8 cellular contexts compared by ENCODE assay signal in genomic region chr3:190514163-190515153, GRCh38. TPM values are rescaled to one million over a fixed set of nuclear protein-coding genes. Genes with fewer than 3 reads are reported as not detected.
A peak's percentile ranks its signal among the peaks of the same experiment; 100 is the strongest.
DNase-seq lines count a peak whose midpoint lies in the region; ATAC-seq, FAIRE-seq and TF ChIP-seq lines count a peak whose summit lies in the region.

No MANE protein-coding gene starts in this region.

- H3K79me2 ChIP-seq in MM.1S (ENCODE audit: low read length) (no peaks in the 10 kb centered on the region), H1 (ENCODE audit: control insufficient read depth in 1 of 2, insufficient read depth in 2 of 2, low read length in 2 of 2) (no peaks in the 10 kb centered on the region)

- no peak overlapping the region for H2BK120ac ChIP-seq in H1 (replicated peaks; ENCODE audit: low read depth, low read length)

- no peak overlapping the region for H3K18ac ChIP-seq in H1 (ENCODE audit: extremely low read depth, low read length)

- no peak overlapping the region for H3K4ac ChIP-seq in H1 (replicated peaks; ENCODE audit: insufficient read length, low read depth, low read length)

- H3K9me3 Mint-ChIP-seq in activated CD8-positive, alpha-beta T cell treated with anti-CD3 and anti-CD28 coated beads, Interleukin-2, amount 10 ng/mL, durations not matched to agents 7 days and 5 days (ENCODE audit: insufficient read depth): no peaks in the 10 kb centered on the region
- H3K9me3 Mint-ChIP-seq in stimulated activated effector memory CD8-positive, alpha-beta T cell treated with anti-CD3 and anti-CD28 coated beads, Interleukin-12 subunit alpha, Interleukin-12 subunit beta, amount 100 ng/mL, for 72 hours: no peaks in the 10 kb centered on the region

- H3K27ac Mint-ChIP-seq in activated CD8-positive, alpha-beta T cell treated with anti-CD3 and anti-CD28 coated beads, Interleukin-2, amount 10 ng/mL, durations not matched to agents 7 days and 5 days: peak overlapping the region; percentile 86
- H3K27ac Mint-ChIP-seq in stimulated activated effector memory CD8-positive, alpha-beta T cell treated with anti-CD3 and anti-CD28 coated beads, Interleukin-12 subunit alpha, Interleukin-12 subunit beta, amount 100 ng/mL, for 72 hours: peak overlapping the region; percentile 85

- peaks cover 2% of the 10 kb centered on the region for H3K27me3 Mint-ChIP-seq in activated CD8-positive, alpha-beta T cell treated with anti-CD3 and anti-CD28 coated beads, Interleukin-2, amount 10 ng/mL, durations not matched to agents 7 days and 5 days (ENCODE audit: low read depth)

- POLR2A ChIA-PET in activated CD8-positive, alpha-beta T cell treated with anti-CD3 and anti-CD28 coated beads, Interleukin-2, amount 10 ng/mL, durations not matched to agents 7 days and 5 days (lab: Charles Lee): interaction anchor here (0.5 to 2.7 kb wide), 13 partner anchors 10 to 1237 kb away, joined by 3 to 44 read pairs (median 3); no protein-coding TSS in a partner anchor
- POLR2A ChIA-PET in H1 (lab: Charles Lee; ENCODE audit: partially characterized antibody): interaction anchor here (1.3 kb wide), 1 partner anchor 39 kb away, joined by 3 read pairs; no protein-coding TSS in a partner anchor

- H4K91ac ChIP-seq in H1 (replicated peaks; ENCODE audit: insufficient read length, low read length): no peak overlapping the region

- DNase-seq in A172 (ENCODE audit: low spot score): peak; percentile 39
- DNase-seq in MM.1S: peak; percentile 19
- DNase-seq in activated CD8-positive, alpha-beta T cell treated with anti-CD3 and anti-CD28 coated beads, Interleukin-2, amount 10 ng/mL, durations not matched to agents 7 days and 5 days: peak; percentile 48
- DNase-seq in H1 (ENCODE audit: low read depth in 1 of 2, low spot score in 2 of 2): peak in 1 of 2 experiments; percentile 56
- DNase-seq in medulla oblongata (ENCODE audit: extremely low spot score): peak; percentile 61
- peak; percentile 26 to 64 for DNase-seq in stimulated activated effector memory CD8-positive, alpha-beta T cell treated with anti-CD3 and anti-CD28 coated beads, Interleukin-12 subunit alpha, Interleukin-12 subunit beta, amount 100 ng/mL, for 72 hours (ENCODE audit: low spot score in 2 of 2)
- DNase-seq in COR-L47 (lab: John Stamatoyannopoulos, UW): no peak

- H3K27me3 ChIP-seq in MM.1S (replicated peaks; ENCODE audit: insufficient read depth, low read length): no peaks in the 10 kb centered on the region
- peaks cover 2 to 40% (median 20%) of the 10 kb centered on the region in 4 experiments for H3K27me3 ChIP-seq in H1 (replicated peaks in 1 of 4; ENCODE audit: control insufficient read depth in 3 of 4, extremely low read depth in 1 of 4, insufficient read depth in 3 of 4, low read length in 3 of 4)

- no peak overlapping the region for H2BK15ac ChIP-seq in H1 (ENCODE audit: low read length)

- peak overlapping the region; percentile 89 for H3K4me2 ChIP-seq in MM.1S (ENCODE audit: low read depth, low read length)
- peak overlapping the region; percentile 53 to 99 for H3K4me2 ChIP-seq in H1 (ENCODE audit: insufficient read depth in 1 of 2, low read depth in 2 of 2, low read length in 2 of 2)

- no peak overlapping the region for H4K8ac ChIP-seq in H1 (ENCODE audit: extremely low read depth, insufficient read depth, low read length)

- H3K36me3 ChIP-seq in MM.1S (replicated peaks; ENCODE audit: insufficient read depth, low read length) (no peaks in the 10 kb centered on the region), H1 (ENCODE audit: control insufficient read depth in 2 of 4, insufficient read depth in 4 of 4, low read length in 3 of 4) (no peaks in the 10 kb centered on the region)

- TF ChIP-seq POLR2A in H1 (IDR thresholded peaks at IDR 0.05; ENCODE audit: control extremely low read depth in 1 of 2, low read depth in 2 of 2, low read length in 2 of 2): no peak

- H4K20me1 ChIP-seq in MM.1S (ENCODE audit: insufficient read depth, low read length): no peaks in the 10 kb centered on the region
- no peaks in the 10 kb centered on the region for H4K20me1 ChIP-seq in H1 (replicated peaks in 1 of 2; ENCODE audit: control insufficient read depth in 1 of 2, insufficient read depth in 2 of 2, low read length in 2 of 2)

- H3K4me3 Mint-ChIP-seq in activated CD8-positive, alpha-beta T cell treated with anti-CD3 and anti-CD28 coated beads, Interleukin-2, amount 10 ng/mL, durations not matched to agents 7 days and 5 days: peak overlapping the region; percentile 87
- peak overlapping the region; percentile 80 for H3K4me3 Mint-ChIP-seq in stimulated activated effector memory CD8-positive, alpha-beta T cell treated with anti-CD3 and anti-CD28 coated beads, Interleukin-12 subunit alpha, Interleukin-12 subunit beta, amount 100 ng/mL, for 72 hours

- CTCF ChIA-PET in activated CD8-positive, alpha-beta T cell treated with anti-CD3 and anti-CD28 coated beads, Interleukin-2, amount 10 ng/mL, durations not matched to agents 7 days and 5 days (lab: Charles Lee): interaction anchor here (0.5 to 1.7 kb wide), 14 partner anchors 10 to 192 kb away, joined by 3 to 8 read pairs (median 4); partner anchors contain the start of gene CLDN1
- CTCF ChIA-PET in H1 (lab: Charles Lee; ENCODE audit: partially characterized antibody): interaction anchor here (0.6 to 1.6 kb wide), 14 partner anchors 10 to 1659 kb away, joined by 3 to 5 read pairs (median 4); no protein-coding TSS in a partner anchor

- peak overlapping the region; percentile 87 for H2AFZ ChIP-seq in MM.1S (ENCODE audit: low read length)
- peak overlapping the region; percentile 97; the same call in 1 of the 2 replicates for H2AFZ ChIP-seq in H1 (ENCODE audit: low read length)

- no peak overlapping the region for H2BK20ac ChIP-seq in H1 (ENCODE audit: low read length)

- no peak overlapping the region for H2AK5ac ChIP-seq in H1 (ENCODE audit: low read depth, low read length)

- no peaks in the 10 kb centered on the region for H3K9me3 ChIP-seq in MM.1S (replicated peaks; ENCODE audit: insufficient read depth, low read length)
- H3K9me3 ChIP-seq in H1 (ENCODE audit: insufficient read depth in 2 of 2, low read depth in 1 of 2, low read length in 1 of 2): no peaks in the 10 kb centered on the region

- peaks cover 16% of the 10 kb centered on the region for H3F3A ChIP-seq in MM.1S (ENCODE audit: insufficient read depth, low read length)

- H3K23ac ChIP-seq in H1 (ENCODE audit: insufficient read length): no peak overlapping the region

- TF ChIP-seq RAD21 in H1 (IDR thresholded peaks at IDR 0.05 in 1 of 2, conservative IDR thresholded peaks at IDR 0.05 in 1 of 2; ENCODE audit: low read depth in 2 of 2, low read length in 2 of 2): no peak

- H3K23me2 ChIP-seq in H1 (ENCODE audit: low read depth, low read length): peaks cover 14% of the 10 kb centered on the region

- no peak overlapping the region for H4K5ac ChIP-seq in H1 (ENCODE audit: insufficient read length, low read depth, low read length)

- no peak overlapping the region for H3K27ac ChIP-seq in MM.1S (ENCODE audit: low read length)
- no peak overlapping the region for H3K27ac ChIP-seq in H1 (ENCODE audit: low read depth, low read length)

- FAIRE-seq in H1 (lab: Jason Lieb, UNC): no peak

- no peak overlapping the region for H3K14ac ChIP-seq in H1 (ENCODE audit: insufficient read length)

- H3K79me1 ChIP-seq in H1 (ENCODE audit: low read depth, low read length): no peaks in the 10 kb centered on the region

- TF ChIP-seq EP300 in H1 (IDR thresholded peaks at IDR 0.05; ENCODE audit: borderline replicate concordance in 1 of 2, low read depth in 2 of 2, low read length in 2 of 2): no peak

- ATAC-seq in GM18520 (IDR thresholded peaks at IDR 0.05; ENCODE audit: unreplicated experiment): peak; percentile 4
- peak; percentile 9 for ATAC-seq in activated CD8-positive, alpha-beta T cell treated with anti-CD3 and anti-CD28 coated beads, Interleukin-2, amount 10 ng/mL, durations not matched to agents 7 days and 5 days
- ATAC-seq in stimulated activated effector memory CD8-positive, alpha-beta T cell treated with anti-CD3 and anti-CD28 coated beads, Interleukin-12 subunit alpha, Interleukin-12 subunit beta, amount 100 ng/mL, for 72 hours: peak; percentile 39

- 10% methylated on average over 33 of the region's 44 CpGs; no CpG with 5 or more reads in 1 of the 2 experiments for WGBS in H1 (ENCODE audit: extremely low coverage in 1 of 2, insufficient coverage in 1 of 2, insufficient read length in 1 of 2, insufficient replicate concordance in 2 of 2, low coverage in 1 of 2, low lambda C conversion rate in 2 of 2, missing lambda C conversion rate in 1 of 2), 2 experiments

- H2BK5ac ChIP-seq in H1 (ENCODE audit: low read depth, low read length): no peak overlapping the region

- TF ChIP-seq CTCF in MM.1S (IDR thresholded peaks at IDR 0.05; ENCODE audit: low read length) (no peak), H1 (IDR thresholded peaks at IDR 0.05; ENCODE audit: control extremely low read depth in 1 of 3, insufficient read depth in 1 of 3, low read depth in 1 of 3, low read length in 3 of 3) (no peak)

- H3K4me3 ChIP-seq in MM.1S (ENCODE audit: low read length) (peak overlapping the region; percentile 77), H1 (ENCODE audit: extremely low read depth in 1 of 4, insufficient read depth in 2 of 4, low read depth in 3 of 4, low read length in 4 of 4) (peak overlapping the region; percentile 32 to 92 (median 59))

- no peaks in the 10 kb centered on the region for H3K9me2 ChIP-seq in MM.1S (replicated peaks; ENCODE audit: insufficient read depth, low read length)

- H3K4me1 ChIP-seq in MM.1S (ENCODE audit: low read length) (peaks cover 20% of the 10 kb centered on the region), H1 (replicated peaks in 1 of 4; ENCODE audit: control insufficient read depth in 3 of 4, insufficient read depth in 4 of 4, low read length in 3 of 4) (peaks cover 0 to 2% (median 0%) of the 10 kb centered on the region in 4 experiments; a peak in 2 of 7 replicates)

- peaks cover 23% of the 10 kb centered on the region for H3K36me3 Mint-ChIP-seq in activated CD8-positive, alpha-beta T cell treated with anti-CD3 and anti-CD28 coated beads, Interleukin-2, amount 10 ng/mL, durations not matched to agents 7 days and 5 days (ENCODE audit: low read depth)
- H3K36me3 Mint-ChIP-seq in stimulated activated effector memory CD8-positive, alpha-beta T cell treated with anti-CD3 and anti-CD28 coated beads, Interleukin-12 subunit alpha, Interleukin-12 subunit beta, amount 100 ng/mL, for 72 hours: peaks cover 35% of the 10 kb centered on the region

- H3K56ac ChIP-seq in H1 (replicated peaks; ENCODE audit: insufficient read length, low read depth, low read length): no peak overlapping the region

- H3K4me1 Mint-ChIP-seq in activated CD8-positive, alpha-beta T cell treated with anti-CD3 and anti-CD28 coated beads, Interleukin-2, amount 10 ng/mL, durations not matched to agents 7 days and 5 days (ENCODE audit: low read depth): peaks cover 26% of the 10 kb centered on the region
- H3K4me1 Mint-ChIP-seq in stimulated activated effector memory CD8-positive, alpha-beta T cell treated with anti-CD3 and anti-CD28 coated beads, Interleukin-12 subunit alpha, Interleukin-12 subunit beta, amount 100 ng/mL, for 72 hours: peaks cover 32% of the 10 kb centered on the region

- H2BK12ac ChIP-seq in H1 (ENCODE audit: low read depth, low read length): no peak overlapping the region

- peak overlapping the region; percentile 41; the same call in 1 of the 2 replicates for H3K9ac ChIP-seq in MM.1S (ENCODE audit: low read length)
- H3K9ac ChIP-seq in H1 (replicated peaks in 1 of 4; ENCODE audit: extremely low read depth in 1 of 4, low read depth in 3 of 4, low read length in 3 of 4): no peak overlapping the region

RNA-seq across cellular contexts. Expression of gene IL1RAP, which starts 0.6 kb away (rescaled TPM):
- total RNA-seq in A172 (2014; rRNA removed; shearing (Covaris generic)): 13.3 and 14.6 TPM in 2 replicates
- total RNA-seq in activated CD8-positive, alpha-beta T cell treated with anti-CD3 and anti-CD28 coated beads, Interleukin-2, amount 10 ng/mL, durations not matched to agents 7 days and 5 days: 10 to 100 TPM; 10.3 to 11.6 TPM
- total RNA-seq in H1 (2021; fragmentation: NEBNext Ultra II Directional; extraction: Animal tissue kit (Norgen Biotek cat#: 25700)): 2.7 and 3.9 TPM in 2 replicates
- 2.2 and 2.4 TPM in 2 replicates for polyA plus RNA-seq in H1 (2011; rRNA removed)
- 2.2 TPM for polyA plus RNA-seq in H1 (2011; cell fraction: cytosol; rRNA removed)
- polyA plus RNA-seq in H1 (2011; cell fraction: nucleus; rRNA removed): 3.1 TPM
- 1.2 to 6.0 TPM (median 3.2 TPM) in 4 replicates for polyA plus RNA-seq in H1 (2012, experiment 1 of 2)
- 0.24 TPM for polyA plus RNA-seq in H1 (2012, experiment 2 of 2)
- polyA plus RNA-seq in H1 (2013, experiment 1 of 2): 6.0 TPM
- 5.0 TPM for polyA plus RNA-seq in H1 (2013, experiment 2 of 2)
- 9.9 and 11.4 TPM in 2 replicates for polyA minus RNA-seq in H1 (2011; rRNA and poly(A)+ RNA removed)
- polyA minus RNA-seq in H1 (2011; cell fraction: cytosol; rRNA and poly(A)+ RNA removed): 2.5 TPM
- 6.9 TPM for polyA minus RNA-seq in H1 (2011; cell fraction: nucleus; rRNA and poly(A)+ RNA removed)
